In the genomic region with DNA sequence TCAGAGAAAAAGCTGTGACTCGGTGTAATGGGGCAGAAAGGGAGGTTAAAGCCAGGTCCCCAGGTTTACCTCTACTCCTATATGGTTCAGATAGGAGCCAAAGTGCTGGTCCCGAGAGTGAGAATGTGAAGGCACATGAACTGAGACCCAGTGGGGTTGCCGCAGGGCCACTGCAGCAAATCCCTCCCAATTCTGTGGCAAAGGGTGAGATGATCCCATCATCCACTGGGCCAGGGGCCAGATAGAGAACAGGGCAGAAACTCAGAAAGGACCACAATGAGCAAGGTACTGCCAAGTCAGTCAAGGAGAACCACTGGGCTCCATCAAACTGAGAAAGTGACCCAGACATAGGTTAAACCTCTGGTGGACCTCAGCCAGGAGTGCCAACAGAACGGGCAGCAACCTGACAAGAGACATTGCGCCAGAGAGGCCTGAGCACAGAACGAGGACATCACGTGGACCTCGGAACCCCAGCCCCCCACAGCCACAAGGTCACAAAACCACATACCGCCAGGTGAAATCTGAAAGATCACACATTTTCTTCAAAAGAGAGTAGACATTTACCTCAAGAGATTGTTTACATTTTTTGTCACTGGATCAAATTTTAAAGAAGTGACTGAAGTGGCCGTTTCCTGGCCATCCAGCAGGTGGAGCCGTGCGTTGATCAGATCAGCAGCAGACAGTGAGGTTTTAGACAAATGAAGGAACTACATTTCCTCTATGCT, we compare ENCODE assay signal across 1 cellular context.
A peak's percentile ranks its signal among the peaks of the same experiment; 100 is the strongest.
TF ChIP-seq lines count a peak whose summit lies in the region.

No MANE protein-coding gene starts in this region.

TF ChIP-seq in HepG2, 621 proteins besides CTCF, POLR2A, EP300 and RAD21 (continued from another document and continues in another):
- TF ChIP-seq, protein P1, sequence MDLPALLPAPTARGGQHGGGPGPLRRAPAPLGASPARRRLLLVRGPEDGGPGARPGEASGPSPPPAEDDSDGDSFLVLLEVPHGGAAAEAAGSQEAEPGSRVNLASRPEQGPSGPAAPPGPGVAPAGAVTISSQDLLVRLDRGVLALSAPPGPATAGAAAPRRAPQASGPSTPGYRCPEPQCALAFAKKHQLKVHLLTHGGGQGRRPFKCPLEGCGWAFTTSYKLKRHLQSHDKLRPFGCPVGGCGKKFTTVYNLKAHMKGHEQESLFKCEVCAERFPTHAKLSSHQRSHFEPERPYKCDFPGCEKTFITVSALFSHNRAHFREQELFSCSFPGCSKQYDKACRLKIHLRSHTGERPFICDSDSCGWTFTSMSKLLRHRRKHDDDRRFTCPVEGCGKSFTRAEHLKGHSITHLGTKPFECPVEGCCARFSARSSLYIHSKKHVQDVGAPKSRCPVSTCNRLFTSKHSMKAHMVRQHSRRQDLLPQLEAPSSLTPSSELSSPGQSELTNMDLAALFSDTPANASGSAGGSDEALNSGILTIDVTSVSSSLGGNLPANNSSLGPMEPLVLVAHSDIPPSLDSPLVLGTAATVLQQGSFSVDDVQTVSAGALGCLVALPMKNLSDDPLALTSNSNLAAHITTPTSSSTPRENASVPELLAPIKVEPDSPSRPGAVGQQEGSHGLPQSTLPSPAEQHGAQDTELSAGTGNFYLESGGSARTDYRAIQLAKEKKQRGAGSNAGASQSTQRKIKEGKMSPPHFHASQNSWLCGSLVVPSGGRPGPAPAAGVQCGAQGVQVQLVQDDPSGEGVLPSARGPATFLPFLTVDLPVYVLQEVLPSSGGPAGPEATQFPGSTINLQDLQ (CRISPR knock-in tag; IDR thresholded peaks at IDR 0.05) = no peak
- TF ChIP-seq SALL1 (CRISPR knock-in tag; IDR thresholded peaks at IDR 0.05) (peak; percentile 91), RARA (CRISPR knock-in tag; IDR thresholded peaks at IDR 0.05) (peak; percentile 66), SRY (CRISPR knock-in tag; IDR thresholded peaks at IDR 0.05) (no peak), HNRNPL (IDR thresholded peaks at IDR 0.05; ENCODE audit: low read depth, low read length) (no peak), ZFP36 (IDR thresholded peaks at IDR 0.05; ENCODE audit: borderline replicate concordance, low read depth, low read length, partially characterized antibody) (no peak), PAX8 (CRISPR knock-in tag; IDR thresholded peaks at IDR 0.05; ENCODE audit: borderline replicate concordance) (no peak), ZNF251 (CRISPR knock-in tag; IDR thresholded peaks at IDR 0.05) (no peak), ZSCAN9 (CRISPR knock-in tag; IDR thresholded peaks at IDR 0.05; ENCODE audit: borderline replicate concordance) (no peak), ZNF333 (CRISPR knock-in tag; IDR thresholded peaks at IDR 0.05; ENCODE audit: borderline replicate concordance) (no peak), TAF15 (IDR thresholded peaks at IDR 0.05; ENCODE audit: low read depth, low read length, poor library complexity, severe bottlenecking) (no peak), RNF2 (conservative IDR thresholded peaks at IDR 0.05; ENCODE audit: low read depth) (0 out of 2 replicates have a peak, but pooled peaks have one; percentile 26), FOSL2 (CRISPR knock-in tag; IDR thresholded peaks at IDR 0.05) (peak; percentile 54), NCOA5 (CRISPR knock-in tag; IDR thresholded peaks at IDR 0.05) (no peak), ZKSCAN5 (CRISPR knock-in tag; IDR thresholded peaks at IDR 0.05) (no peak), ZNF17 (CRISPR knock-in tag; IDR thresholded peaks at IDR 0.05) (no peak), ZNF674 (CRISPR knock-in tag; IDR thresholded peaks at IDR 0.05; ENCODE audit: low read depth) (no peak), ADNP (CRISPR knock-in tag; IDR thresholded peaks at IDR 0.05) (no peak), ZNF33B (CRISPR knock-in tag; IDR thresholded peaks at IDR 0.05) (no peak), NFKB2 (CRISPR knock-in tag; IDR thresholded peaks at IDR 0.05; ENCODE audit: borderline replicate concordance) (peak; percentile 45; the same call in 1 of the 2 replicates), ZKSCAN1 (IDR thresholded peaks at IDR 0.05; ENCODE audit: low read length) (no peak), ZNF543 (CRISPR knock-in tag; IDR thresholded peaks at IDR 0.05) (no peak), KDM2A (CRISPR knock-in tag; IDR thresholded peaks at IDR 0.05; ENCODE audit: borderline replicate concordance, low read depth) (peak; percentile 39; the same call in 1 of the 2 replicates), ATAD3A (CRISPR knock-in tag; IDR thresholded peaks at IDR 0.05) (no peak), ZNF841 (CRISPR knock-in tag; IDR thresholded peaks at IDR 0.05; ENCODE audit: borderline replicate concordance) (no peak), KAT2B (IDR thresholded peaks at IDR 0.05; ENCODE audit: borderline replicate concordance, low read depth, low read length) (no peak), ZNF788 (CRISPR knock-in tag; IDR thresholded peaks at IDR 0.05; ENCODE audit: borderline replicate concordance) (no peak), ZNF3 (CRISPR knock-in tag; IDR thresholded peaks at IDR 0.05) (no peak), ZNF746 (CRISPR knock-in tag; IDR thresholded peaks at IDR 0.05) (no peak), POLR2AphosphoS2 (IDR thresholded peaks at IDR 0.05; ENCODE audit: low read depth, low read length) (no peak), ZNF235 (CRISPR knock-in tag; IDR thresholded peaks at IDR 0.05; ENCODE audit: borderline replicate concordance) (no peak), SAP130 (CRISPR knock-in tag; IDR thresholded peaks at IDR 0.05; ENCODE audit: low read depth) (no peak), KMT2A (CRISPR knock-in tag; IDR thresholded peaks at IDR 0.05) (no peak)
- TF ChIP-seq, protein P2, sequence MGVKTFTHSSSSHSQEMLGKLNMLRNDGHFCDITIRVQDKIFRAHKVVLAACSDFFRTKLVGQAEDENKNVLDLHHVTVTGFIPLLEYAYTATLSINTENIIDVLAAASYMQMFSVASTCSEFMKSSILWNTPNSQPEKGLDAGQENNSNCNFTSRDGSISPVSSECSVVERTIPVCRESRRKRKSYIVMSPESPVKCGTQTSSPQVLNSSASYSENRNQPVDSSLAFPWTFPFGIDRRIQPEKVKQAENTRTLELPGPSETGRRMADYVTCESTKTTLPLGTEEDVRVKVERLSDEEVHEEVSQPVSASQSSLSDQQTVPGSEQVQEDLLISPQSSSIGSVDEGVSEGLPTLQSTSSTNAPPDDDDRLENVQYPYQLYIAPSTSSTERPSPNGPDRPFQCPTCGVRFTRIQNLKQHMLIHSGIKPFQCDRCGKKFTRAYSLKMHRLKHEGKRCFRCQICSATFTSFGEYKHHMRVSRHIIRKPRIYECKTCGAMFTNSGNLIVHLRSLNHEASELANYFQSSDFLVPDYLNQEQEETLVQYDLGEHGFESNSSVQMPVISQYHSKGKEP (CRISPR knock-in tag; IDR thresholded peaks at IDR 0.05) = no peak
- TF ChIP-seq, protein P3, sequence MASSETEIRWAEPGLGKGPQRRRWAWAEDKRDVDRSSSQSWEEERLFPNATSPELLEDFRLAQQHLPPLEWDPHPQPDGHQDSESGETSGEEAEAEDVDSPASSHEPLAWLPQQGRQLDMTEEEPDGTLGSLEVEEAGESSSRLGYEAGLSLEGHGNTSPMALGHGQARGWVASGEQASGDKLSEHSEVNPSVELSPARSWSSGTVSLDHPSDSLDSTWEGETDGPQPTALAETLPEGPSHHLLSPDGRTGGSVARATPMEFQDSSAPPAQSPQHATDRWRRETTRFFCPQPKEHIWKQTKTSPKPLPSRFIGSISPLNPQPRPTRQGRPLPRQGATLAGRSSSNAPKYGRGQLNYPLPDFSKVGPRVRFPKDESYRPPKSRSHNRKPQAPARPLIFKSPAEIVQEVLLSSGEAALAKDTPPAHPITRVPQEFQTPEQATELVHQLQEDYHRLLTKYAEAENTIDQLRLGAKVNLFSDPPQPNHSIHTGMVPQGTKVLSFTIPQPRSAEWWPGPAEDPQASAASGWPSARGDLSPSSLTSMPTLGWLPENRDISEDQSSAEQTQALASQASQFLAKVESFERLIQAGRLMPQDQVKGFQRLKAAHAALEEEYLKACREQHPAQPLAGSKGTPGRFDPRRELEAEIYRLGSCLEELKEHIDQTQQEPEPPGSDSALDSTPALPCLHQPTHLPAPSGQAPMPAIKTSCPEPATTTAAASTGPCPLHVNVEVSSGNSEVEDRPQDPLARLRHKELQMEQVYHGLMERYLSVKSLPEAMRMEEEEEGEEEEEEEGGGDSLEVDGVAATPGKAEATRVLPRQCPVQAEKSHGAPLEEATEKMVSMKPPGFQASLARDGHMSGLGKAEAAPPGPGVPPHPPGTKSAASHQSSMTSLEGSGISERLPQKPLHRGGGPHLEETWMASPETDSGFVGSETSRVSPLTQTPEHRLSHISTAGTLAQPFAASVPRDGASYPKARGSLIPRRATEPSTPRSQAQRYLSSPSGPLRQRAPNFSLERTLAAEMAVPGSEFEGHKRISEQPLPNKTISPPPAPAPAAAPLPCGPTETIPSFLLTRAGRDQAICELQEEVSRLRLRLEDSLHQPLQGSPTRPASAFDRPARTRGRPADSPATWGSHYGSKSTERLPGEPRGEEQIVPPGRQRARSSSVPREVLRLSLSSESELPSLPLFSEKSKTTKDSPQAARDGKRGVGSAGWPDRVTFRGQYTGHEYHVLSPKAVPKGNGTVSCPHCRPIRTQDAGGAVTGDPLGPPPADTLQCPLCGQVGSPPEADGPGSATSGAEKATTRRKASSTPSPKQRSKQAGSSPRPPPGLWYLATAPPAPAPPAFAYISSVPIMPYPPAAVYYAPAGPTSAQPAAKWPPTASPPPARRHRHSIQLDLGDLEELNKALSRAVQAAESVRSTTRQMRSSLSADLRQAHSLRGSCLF (CRISPR knock-in tag; IDR thresholded peaks at IDR 0.05; ENCODE audit: borderline replicate concordance) = no peak
- TF ChIP-seq, protein P4, sequence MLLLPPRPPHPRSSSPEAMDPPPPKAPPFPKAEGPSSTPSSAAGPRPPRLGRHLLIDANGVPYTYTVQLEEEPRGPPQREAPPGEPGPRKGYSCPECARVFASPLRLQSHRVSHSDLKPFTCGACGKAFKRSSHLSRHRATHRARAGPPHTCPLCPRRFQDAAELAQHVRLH (CRISPR knock-in tag; IDR thresholded peaks at IDR 0.05; ENCODE audit: borderline replicate concordance, low read depth) = 0 out of 2 replicates have a peak, but pooled peaks have one; percentile 34
- TF ChIP-seq, protein P5, sequence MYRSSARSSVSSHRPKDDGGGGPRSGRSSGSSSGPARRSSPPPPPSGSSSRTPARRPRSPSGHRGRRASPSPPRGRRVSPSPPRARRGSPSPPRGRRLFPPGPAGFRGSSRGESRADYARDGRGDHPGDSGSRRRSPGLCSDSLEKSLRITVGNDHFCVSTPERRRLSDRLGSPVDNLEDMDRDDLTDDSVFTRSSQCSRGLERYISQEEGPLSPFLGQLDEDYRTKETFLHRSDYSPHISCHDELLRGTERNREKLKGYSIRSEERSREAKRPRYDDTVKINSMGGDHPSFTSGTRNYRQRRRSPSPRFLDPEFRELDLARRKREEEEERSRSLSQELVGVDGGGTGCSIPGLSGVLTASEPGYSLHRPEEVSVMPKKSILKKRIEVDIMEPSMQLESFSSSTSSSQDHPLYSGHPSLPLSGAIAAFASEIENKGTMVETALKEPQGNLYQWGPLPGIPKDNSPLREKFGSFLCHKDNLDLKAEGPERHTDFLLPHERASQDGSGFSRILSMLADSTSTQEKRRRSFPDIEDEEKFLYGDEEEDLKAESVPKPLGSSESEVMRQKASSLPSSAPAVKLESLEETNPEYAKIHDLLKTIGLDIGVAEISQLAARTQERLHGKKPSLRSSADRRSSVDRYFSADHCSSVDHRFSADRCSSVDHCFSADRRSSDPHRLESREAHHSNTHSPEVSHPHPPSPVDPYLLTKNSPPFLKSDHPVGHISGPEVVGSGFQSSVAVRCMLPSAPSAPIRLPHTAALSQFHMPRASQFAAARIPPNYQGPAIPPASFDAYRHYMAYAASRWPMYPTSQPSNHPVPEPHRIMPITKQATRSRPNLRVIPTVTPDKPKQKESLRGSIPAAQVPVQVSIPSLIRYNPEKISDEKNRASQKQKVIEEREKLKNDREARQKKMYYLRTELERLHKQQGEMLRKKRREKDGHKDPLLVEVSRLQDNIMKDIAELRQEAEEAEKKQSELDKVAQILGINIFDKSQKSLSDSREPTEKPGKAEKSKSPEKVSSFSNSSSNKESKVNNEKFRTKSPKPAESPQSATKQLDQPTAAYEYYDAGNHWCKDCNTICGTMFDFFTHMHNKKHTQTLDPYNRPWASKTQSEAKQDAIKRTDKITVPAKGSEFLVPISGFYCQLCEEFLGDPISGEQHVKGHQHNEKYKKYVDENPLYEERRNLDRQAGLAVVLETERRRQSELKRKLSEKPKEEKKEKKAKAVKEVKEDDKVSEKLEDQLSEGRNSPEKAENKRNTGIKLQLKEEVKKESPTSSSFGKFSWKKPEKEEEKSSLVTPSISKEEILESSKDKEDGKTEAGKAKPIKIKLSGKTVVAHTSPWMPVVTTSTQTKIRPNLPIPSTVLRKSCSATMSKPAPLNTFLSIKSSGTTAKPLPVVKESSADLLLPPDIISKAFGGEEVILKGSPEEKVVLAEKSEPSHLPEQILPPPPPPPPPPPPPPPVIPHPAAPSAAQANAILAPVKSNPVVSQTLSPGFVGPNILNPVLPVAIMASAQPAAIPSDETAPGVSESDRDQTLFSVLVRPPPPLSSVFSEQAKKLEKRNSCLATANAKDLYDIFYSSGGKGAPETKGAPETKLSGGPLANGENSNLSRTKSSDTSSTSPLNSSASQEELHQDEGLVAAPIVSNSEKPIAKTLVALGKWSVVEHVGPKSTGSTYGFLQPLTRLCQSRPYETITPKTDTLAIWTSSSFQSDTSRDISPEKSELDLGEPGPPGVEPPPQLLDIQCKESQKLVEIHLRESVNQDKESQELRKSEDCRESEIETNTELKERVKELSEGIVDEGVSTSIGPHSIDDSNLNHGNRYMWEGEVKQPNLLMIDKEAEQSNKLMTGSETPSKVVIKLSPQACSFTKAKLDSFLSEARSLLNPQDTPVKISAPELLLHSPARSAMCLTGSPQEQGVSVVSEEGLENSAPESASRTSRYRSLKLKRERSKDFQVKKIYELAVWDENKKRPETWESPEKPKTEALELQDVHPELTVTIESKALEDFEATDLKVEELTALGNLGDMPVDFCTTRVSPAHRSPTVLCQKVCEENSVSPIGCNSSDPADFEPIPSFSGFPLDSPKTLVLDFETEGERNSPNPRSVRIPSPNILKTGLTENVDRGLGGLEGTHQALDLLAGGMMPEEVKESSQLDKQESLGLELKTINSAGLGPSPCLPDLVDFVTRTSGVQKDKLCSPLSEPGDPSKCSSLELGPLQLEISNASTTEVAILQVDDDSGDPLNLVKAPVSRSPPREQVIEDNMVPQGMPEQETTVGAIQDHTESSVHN (CRISPR knock-in tag; IDR thresholded peaks at IDR 0.05) = no peak
- TF ChIP-seq, protein P6, sequence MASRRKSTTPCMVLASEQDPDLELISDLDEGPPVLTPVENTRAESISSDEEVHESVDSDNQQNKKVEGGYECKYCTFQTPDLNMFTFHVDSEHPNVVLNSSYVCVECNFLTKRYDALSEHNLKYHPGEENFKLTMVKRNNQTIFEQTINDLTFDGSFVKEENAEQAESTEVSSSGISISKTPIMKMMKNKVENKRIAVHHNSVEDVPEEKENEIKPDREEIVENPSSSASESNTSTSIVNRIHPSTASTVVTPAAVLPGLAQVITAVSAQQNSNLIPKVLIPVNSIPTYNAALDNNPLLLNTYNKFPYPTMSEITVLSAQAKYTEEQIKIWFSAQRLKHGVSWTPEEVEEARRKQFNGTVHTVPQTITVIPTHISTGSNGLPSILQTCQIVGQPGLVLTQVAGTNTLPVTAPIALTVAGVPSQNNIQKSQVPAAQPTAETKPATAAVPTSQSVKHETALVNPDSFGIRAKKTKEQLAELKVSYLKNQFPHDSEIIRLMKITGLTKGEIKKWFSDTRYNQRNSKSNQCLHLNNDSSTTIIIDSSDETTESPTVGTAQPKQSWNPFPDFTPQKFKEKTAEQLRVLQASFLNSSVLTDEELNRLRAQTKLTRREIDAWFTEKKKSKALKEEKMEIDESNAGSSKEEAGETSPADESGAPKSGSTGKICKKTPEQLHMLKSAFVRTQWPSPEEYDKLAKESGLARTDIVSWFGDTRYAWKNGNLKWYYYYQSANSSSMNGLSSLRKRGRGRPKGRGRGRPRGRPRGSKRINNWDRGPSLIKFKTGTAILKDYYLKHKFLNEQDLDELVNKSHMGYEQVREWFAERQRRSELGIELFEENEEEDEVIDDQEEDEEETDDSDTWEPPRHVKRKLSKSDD (CRISPR knock-in tag; IDR thresholded peaks at IDR 0.05; ENCODE audit: low read depth) = no peak
